Comparison of ENCODE assay signal across 8 cellular contexts in genomic region chr1:180188103-180188506, GRCh38.
A peak's percentile ranks its signal among the peaks of the same experiment; 100 is the strongest.
DNase-seq lines count a peak whose midpoint lies in the region; ATAC-seq and TF ChIP-seq lines count a peak whose summit lies in the region.

No MANE protein-coding gene starts in this region.

- TF ChIP-seq CTCF in VCaP (conservative IDR thresholded peaks at IDR 0.05): peak; percentile 94

- no peak overlapping the region for H3K27ac ChIP-seq in VCaP

- DNase-seq in 8988T: peak; percentile 77
- peak; percentile 7 for DNase-seq in GDM1 (lab: John Stamatoyannopoulos, UW)
- DNase-seq in NCI-H146 treated with DMSO at 0.1 percent for 48 hours (lab: John Stamatoyannopoulos, UW; ENCODE audit: unreplicated experiment): peak; percentile 53
- peak; percentile 82 for DNase-seq in hepatic stellate cell (ENCODE audit: low spot score)
- peak; percentile 59 for DNase-seq in superior temporal gyrus (ENCODE audit: extremely low spot score)

- ATAC-seq in GM18498 (IDR thresholded peaks at IDR 0.05; ENCODE audit: unreplicated experiment): no peak
- ATAC-seq in HG02571 (IDR thresholded peaks at IDR 0.05; ENCODE audit: unreplicated experiment): no peak

Comparison
In these comparisons a context has a peak if more than half of its experiments do, and no peak if none do; other contexts are left out.
1. DNase-seq: peak in every context shown above with its lines; median percentile 82 in hepatic stellate cell; 77 in 8988T; 59 in superior temporal gyrus; 53 in NCI-H146 treated with DMSO at 0.1 percent for 48 hours; 7 in GDM1.